ENCODE assay signal across 2 cellular contexts in the genomic region with DNA sequence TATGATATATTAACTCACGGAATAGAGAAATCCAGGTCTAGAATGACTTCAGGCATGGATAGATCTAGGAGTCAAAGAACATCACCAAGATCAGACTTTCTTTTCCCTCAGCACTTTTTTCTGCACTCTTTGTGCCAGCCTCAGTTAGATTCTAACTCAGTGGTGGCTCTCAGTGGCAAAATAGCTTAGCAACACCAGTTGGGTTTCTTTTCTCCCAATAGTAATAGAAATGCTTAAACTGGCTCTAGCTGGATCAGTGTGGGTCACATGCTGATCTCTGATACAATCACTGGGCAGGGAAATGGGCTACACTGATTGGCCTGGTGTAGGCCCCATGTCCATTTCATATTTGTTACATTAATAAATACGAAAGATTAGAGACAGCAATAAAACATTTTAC.
TF ChIP-seq lines count a peak whose summit lies in the region.

No MANE protein-coding gene starts in this region.

TF ChIP-seq in GM12878, 131 proteins besides CTCF, POLR2A, EP300 and RAD21:
- TF ChIP-seq, protein P1, sequence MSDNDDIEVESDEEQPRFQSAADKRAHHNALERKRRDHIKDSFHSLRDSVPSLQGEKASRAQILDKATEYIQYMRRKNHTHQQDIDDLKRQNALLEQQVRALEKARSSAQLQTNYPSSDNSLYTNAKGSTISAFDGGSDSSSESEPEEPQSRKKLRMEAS (IDR thresholded peaks at IDR 0.05; ENCODE audit: low read depth, low read length): no peak
- TF ChIP-seq NFXL1 (IDR thresholded peaks at IDR 0.05; ENCODE audit: borderline replicate concordance): 0 out of 2 replicates have a peak, but pooled peaks have one; percentile 25
- TF ChIP-seq SMARCA5 (IDR thresholded peaks at IDR 0.05): no peak
TF ChIP-seq in GM12878: peak in this region for 1.

TF ChIP-seq in WTC11, 78 proteins besides CTCF, POLR2A, EP300 and RAD21:
- TF ChIP-seq, protein P2, sequence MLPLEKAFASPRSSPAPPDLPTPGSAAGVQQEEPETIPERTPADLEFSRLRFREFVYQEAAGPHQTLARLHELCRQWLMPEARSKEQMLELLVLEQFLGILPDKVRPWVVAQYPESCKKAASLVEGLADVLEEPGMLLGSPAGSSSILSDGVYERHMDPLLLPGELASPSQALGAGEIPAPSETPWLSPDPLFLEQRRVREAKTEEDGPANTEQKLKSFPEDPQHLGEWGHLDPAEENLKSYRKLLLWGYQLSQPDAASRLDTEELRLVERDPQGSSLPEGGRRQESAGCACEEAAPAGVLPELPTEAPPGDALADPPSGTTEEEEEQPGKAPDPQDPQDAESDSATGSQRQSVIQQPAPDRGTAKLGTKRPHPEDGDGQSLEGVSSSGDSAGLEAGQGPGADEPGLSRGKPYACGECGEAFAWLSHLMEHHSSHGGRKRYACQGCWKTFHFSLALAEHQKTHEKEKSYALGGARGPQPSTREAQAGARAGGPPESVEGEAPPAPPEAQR (CRISPR knock-in tag; IDR thresholded peaks at IDR 0.05): no peak
- TF ChIP-seq KAT7 (CRISPR knock-in tag; IDR thresholded peaks at IDR 0.05; ENCODE audit: borderline replicate concordance): no peak
- TF ChIP-seq, protein P3, sequence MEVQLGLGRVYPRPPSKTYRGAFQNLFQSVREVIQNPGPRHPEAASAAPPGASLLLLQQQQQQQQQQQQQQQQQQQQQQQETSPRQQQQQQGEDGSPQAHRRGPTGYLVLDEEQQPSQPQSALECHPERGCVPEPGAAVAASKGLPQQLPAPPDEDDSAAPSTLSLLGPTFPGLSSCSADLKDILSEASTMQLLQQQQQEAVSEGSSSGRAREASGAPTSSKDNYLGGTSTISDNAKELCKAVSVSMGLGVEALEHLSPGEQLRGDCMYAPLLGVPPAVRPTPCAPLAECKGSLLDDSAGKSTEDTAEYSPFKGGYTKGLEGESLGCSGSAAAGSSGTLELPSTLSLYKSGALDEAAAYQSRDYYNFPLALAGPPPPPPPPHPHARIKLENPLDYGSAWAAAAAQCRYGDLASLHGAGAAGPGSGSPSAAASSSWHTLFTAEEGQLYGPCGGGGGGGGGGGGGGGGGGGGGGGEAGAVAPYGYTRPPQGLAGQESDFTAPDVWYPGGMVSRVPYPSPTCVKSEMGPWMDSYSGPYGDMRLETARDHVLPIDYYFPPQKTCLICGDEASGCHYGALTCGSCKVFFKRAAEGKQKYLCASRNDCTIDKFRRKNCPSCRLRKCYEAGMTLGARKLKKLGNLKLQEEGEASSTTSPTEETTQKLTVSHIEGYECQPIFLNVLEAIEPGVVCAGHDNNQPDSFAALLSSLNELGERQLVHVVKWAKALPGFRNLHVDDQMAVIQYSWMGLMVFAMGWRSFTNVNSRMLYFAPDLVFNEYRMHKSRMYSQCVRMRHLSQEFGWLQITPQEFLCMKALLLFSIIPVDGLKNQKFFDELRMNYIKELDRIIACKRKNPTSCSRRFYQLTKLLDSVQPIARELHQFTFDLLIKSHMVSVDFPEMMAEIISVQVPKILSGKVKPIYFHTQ (CRISPR knock-in tag; IDR thresholded peaks at IDR 0.05): no peak
- TF ChIP-seq OVOL2 (CRISPR knock-in tag; IDR thresholded peaks at IDR 0.05; ENCODE audit: borderline replicate concordance): no peak
- TF ChIP-seq ZNF121 (CRISPR knock-in tag; IDR thresholded peaks at IDR 0.05): no peak
- TF ChIP-seq NR3C1 (CRISPR knock-in tag; conservative IDR thresholded peaks at IDR 0.05; ENCODE audit: low read depth): no peak
- TF ChIP-seq HMGA2 (CRISPR knock-in tag; IDR thresholded peaks at IDR 0.05): no peak
- TF ChIP-seq, protein P4, sequence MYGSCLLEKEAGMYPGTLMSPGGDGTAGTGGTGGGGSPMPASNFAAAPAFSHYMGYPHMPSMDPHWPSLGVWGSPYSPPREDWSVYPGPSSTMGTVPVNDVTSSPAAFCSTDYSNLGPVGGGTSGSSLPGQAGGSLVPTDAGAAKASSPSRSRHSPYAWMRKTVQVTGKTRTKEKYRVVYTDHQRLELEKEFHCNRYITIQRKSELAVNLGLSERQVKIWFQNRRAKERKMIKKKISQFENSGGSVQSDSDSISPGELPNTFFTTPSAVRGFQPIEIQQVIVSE (CRISPR knock-in tag; IDR thresholded peaks at IDR 0.05; ENCODE audit: borderline replicate concordance): no peak
- TF ChIP-seq JUN (CRISPR knock-in tag; IDR thresholded peaks at IDR 0.05): no peak
- TF ChIP-seq CREB1 (CRISPR knock-in tag; IDR thresholded peaks at IDR 0.05): no peak
- TF ChIP-seq PRRX2 (CRISPR knock-in tag; IDR thresholded peaks at IDR 0.05): no peak
